In the genomic region with DNA sequence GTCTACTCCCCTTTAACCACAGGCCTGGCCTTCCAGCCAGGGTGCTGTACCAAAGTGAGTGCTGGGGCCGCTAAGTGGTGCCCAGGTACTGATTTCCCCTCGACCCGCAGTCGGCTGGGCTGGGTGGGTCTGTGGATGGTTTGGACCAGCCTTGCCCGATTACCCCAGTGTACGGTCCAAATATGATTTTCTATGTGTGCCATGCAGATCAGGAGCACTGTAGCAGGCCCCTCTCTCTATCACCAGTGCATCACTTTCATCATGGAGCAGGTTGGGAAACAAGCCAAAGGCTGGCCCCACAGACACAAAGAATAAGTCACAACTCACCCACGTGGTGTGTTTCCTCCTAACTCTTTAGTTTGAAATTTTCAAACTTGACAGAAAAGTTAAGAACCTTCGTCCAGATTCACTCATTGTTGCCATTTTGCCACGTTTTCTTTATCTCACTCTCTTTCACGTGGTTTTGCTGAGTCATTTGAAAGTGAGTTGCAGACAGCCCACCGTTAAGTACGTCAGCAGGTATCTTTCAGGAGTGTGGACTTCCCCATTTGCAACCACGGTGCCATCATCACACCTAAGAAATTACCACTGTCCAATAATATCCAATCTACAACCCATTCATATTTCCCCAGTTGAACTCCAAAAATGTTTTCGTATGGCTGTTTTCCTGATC, we compare ENCODE assay signal across 3 cellular contexts.
A peak's percentile ranks its signal among the peaks of the same experiment; 100 is the strongest.
TF ChIP-seq lines count a peak whose summit lies in the region.

No MANE protein-coding gene starts in this region.

TF ChIP-seq in SK-N-SH, 30 proteins besides CTCF, POLR2A, EP300 and RAD21 (continued from another document):
- TF ChIP-seq RXRA (IDR thresholded peaks at IDR 0.05; ENCODE audit: borderline replicate concordance, low read depth) (no peak), FOXJ3 (CRISPR knock-in tag; IDR thresholded peaks at IDR 0.05) (no peak), TAF1 (IDR thresholded peaks at IDR 0.05; ENCODE audit: borderline replicate concordance, low read depth, low read length) (no peak), RCOR1 (IDR thresholded peaks at IDR 0.05; ENCODE audit: low read length) (no peak), TEAD4 (IDR thresholded peaks at IDR 0.05; ENCODE audit: borderline replicate concordance, insufficient read depth) (no peak), YY1 (IDR thresholded peaks at IDR 0.05; ENCODE audit: low read depth) (no peak), NFIC (IDR thresholded peaks at IDR 0.05; ENCODE audit: borderline replicate concordance) (no peak), GABPA (IDR thresholded peaks at IDR 0.05; ENCODE audit: low read depth) (no peak)
- TF ChIP-seq, protein P1, sequence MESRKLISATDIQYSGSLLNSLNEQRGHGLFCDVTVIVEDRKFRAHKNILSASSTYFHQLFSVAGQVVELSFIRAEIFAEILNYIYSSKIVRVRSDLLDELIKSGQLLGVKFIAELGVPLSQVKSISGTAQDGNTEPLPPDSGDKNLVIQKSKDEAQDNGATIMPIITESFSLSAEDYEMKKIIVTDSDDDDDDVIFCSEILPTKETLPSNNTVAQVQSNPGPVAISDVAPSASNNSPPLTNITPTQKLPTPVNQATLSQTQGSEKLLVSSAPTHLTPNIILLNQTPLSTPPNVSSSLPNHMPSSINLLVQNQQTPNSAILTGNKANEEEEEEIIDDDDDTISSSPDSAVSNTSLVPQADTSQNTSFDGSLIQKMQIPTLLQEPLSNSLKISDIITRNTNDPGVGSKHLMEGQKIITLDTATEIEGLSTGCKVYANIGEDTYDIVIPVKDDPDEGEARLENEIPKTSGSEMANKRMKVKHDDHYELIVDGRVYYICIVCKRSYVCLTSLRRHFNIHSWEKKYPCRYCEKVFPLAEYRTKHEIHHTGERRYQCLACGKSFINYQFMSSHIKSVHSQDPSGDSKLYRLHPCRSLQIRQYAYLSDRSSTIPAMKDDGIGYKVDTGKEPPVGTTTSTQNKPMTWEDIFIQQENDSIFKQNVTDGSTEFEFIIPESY (IDR thresholded peaks at IDR 0.05; ENCODE audit: borderline replicate concordance, low read depth): no peak
TF ChIP-seq in SK-N-SH: peak in this region for 0.

TF ChIP-seq in SK-N-SH treated with all-trans-retinoic acid at 6 μM for 48 hours, 23 proteins besides CTCF, POLR2A, EP300 and RAD21 (continued from another document):
- TF ChIP-seq ZNF565 (CRISPR knock-in tag; conservative IDR thresholded peaks at IDR 0.05; ENCODE audit: low read depth): no peak
- TF ChIP-seq ARNTL (CRISPR knock-in tag; IDR thresholded peaks at IDR 0.05; ENCODE audit: borderline replicate concordance, low read depth): no peak
- no peak for TF ChIP-seq OSR1 (CRISPR knock-in tag; IDR thresholded peaks at IDR 0.05)
- TF ChIP-seq TOX (CRISPR knock-in tag; IDR thresholded peaks at IDR 0.05; ENCODE audit: borderline replicate concordance): no peak
- TF ChIP-seq, protein P2, sequence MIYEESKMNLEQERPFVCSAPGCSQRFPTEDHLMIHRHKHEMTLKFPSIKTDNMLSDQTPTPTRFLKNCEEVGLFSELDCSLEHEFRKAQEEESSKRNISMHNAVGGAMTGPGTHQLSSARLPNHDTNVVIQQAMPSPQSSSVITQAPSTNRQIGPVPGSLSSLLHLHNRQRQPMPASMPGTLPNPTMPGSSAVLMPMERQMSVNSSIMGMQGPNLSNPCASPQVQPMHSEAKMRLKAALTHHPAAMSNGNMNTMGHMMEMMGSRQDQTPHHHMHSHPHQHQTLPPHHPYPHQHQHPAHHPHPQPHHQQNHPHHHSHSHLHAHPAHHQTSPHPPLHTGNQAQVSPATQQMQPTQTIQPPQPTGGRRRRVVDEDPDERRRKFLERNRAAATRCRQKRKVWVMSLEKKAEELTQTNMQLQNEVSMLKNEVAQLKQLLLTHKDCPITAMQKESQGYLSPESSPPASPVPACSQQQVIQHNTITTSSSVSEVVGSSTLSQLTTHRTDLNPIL (CRISPR knock-in tag; IDR thresholded peaks at IDR 0.05; ENCODE audit: low read depth): no peak
- TF ChIP-seq, protein P3, sequence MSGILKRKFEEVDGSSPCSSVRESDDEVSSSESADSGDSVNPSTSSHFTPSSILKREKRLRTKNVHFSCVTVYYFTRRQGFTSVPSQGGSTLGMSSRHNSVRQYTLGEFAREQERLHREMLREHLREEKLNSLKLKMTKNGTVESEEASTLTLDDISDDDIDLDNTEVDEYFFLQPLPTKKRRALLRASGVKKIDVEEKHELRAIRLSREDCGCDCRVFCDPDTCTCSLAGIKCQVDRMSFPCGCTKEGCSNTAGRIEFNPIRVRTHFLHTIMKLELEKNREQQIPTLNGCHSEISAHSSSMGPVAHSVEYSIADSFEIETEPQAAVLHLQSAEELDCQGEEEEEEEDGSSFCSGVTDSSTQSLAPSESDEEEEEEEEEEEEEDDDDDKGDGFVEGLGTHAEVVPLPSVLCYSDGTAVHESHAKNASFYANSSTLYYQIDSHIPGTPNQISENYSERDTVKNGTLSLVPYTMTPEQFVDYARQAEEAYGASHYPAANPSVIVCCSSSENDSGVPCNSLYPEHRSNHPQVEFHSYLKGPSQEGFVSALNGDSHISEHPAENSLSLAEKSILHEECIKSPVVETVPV (CRISPR knock-in tag; IDR thresholded peaks at IDR 0.05): no peak
- TF ChIP-seq BACH2 (CRISPR knock-in tag; IDR thresholded peaks at IDR 0.05; ENCODE audit: borderline replicate concordance): no peak
- TF ChIP-seq ZNF8 (CRISPR knock-in tag; IDR thresholded peaks at IDR 0.05): no peak
- TF ChIP-seq CSDC2 (CRISPR knock-in tag; IDR thresholded peaks at IDR 0.05): no peak
- no peak for TF ChIP-seq ZNF70 (CRISPR knock-in tag; IDR thresholded peaks at IDR 0.05)

TF ChIP-seq in HepG2, 621 proteins besides CTCF, POLR2A, EP300 and RAD21 (continued from another document):
- TF ChIP-seq LCORL (IDR thresholded peaks at IDR 0.05) (no peak), LCORL (CRISPR knock-in tag; IDR thresholded peaks at IDR 0.05) (0 out of 2 replicates have a peak, but pooled peaks have one; percentile 7), MAFG (CRISPR knock-in tag; IDR thresholded peaks at IDR 0.05) (0 out of 2 replicates have a peak, but pooled peaks have one; percentile 24), CREB1 (IDR thresholded peaks at IDR 0.05) (peak; percentile 72), CREB1 (CRISPR knock-in tag; IDR thresholded peaks at IDR 0.05) (no peak; the same call in 1 of the 2 replicates), ATF7 (IDR thresholded peaks at IDR 0.05) (peak; percentile 39; the same call in 1 of the 2 replicates), ATF7 (CRISPR knock-in tag; IDR thresholded peaks at IDR 0.05) (no peak), ZNF619 (CRISPR knock-in tag; IDR thresholded peaks at IDR 0.05) (no peak), NFE2L2 (IDR thresholded peaks at IDR 0.05; ENCODE audit: low read length) (peak; percentile 97), PHF8 (CRISPR knock-in tag; IDR thresholded peaks at IDR 0.05) (no peak), NFE2 (CRISPR knock-in tag; IDR thresholded peaks at IDR 0.05) (peak; percentile 72; the same call in 1 of the 2 replicates), KDM3A (CRISPR knock-in tag; IDR thresholded peaks at IDR 0.05; ENCODE audit: low read depth) (no peak), ZSCAN25 (CRISPR knock-in tag; IDR thresholded peaks at IDR 0.05) (no peak), GABPB1 (CRISPR knock-in tag; IDR thresholded peaks at IDR 0.05) (no peak), MAFF (IDR thresholded peaks at IDR 0.05; ENCODE audit: low read depth, low read length) (peak; percentile 92), MAFK (conservative IDR thresholded peaks at IDR 0.05 in 1 of 2, IDR thresholded peaks at IDR 0.05 in 1 of 2; ENCODE audit: low read length in 2 of 2) (peak; percentile 96 to 97), FOXM1 (CRISPR knock-in tag; IDR thresholded peaks at IDR 0.05) (no peak), CCDC6 (CRISPR knock-in tag; IDR thresholded peaks at IDR 0.05) (0 out of 2 replicates have a peak, but pooled peaks have one; percentile 9), HMG20A (CRISPR knock-in tag; IDR thresholded peaks at IDR 0.05; ENCODE audit: borderline replicate concordance) (no peak)
- TF ChIP-seq, protein P4, sequence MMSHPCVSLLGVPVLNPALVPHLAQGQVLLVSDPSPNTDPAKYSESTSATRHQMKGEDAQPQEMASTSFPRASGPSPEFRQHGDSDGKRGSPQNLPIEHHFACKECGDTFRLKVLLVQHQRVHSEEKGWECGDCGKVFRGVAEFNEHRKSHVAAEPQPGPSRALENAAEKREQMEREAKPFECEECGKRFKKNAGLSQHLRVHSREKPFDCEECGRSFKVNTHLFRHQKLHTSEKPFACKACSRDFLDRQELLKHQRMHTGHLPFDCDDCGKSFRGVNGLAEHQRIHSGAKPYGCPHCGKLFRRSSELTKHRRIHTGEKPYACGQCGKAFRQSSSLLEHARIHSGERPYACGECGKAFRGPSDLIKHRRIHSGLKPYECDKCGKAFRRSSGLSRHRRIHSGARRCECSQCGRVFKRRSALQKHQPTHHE (CRISPR knock-in tag; IDR thresholded peaks at IDR 0.05; ENCODE audit: borderline replicate concordance): peak; percentile 47; the same call in 1 of the 2 replicates
- TF ChIP-seq, protein P5, sequence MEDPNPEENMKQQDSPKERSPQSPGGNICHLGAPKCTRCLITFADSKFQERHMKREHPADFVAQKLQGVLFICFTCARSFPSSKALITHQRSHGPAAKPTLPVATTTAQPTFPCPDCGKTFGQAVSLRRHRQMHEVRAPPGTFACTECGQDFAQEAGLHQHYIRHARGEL (CRISPR knock-in tag; IDR thresholded peaks at IDR 0.05): no peak
- TF ChIP-seq, protein P6, sequence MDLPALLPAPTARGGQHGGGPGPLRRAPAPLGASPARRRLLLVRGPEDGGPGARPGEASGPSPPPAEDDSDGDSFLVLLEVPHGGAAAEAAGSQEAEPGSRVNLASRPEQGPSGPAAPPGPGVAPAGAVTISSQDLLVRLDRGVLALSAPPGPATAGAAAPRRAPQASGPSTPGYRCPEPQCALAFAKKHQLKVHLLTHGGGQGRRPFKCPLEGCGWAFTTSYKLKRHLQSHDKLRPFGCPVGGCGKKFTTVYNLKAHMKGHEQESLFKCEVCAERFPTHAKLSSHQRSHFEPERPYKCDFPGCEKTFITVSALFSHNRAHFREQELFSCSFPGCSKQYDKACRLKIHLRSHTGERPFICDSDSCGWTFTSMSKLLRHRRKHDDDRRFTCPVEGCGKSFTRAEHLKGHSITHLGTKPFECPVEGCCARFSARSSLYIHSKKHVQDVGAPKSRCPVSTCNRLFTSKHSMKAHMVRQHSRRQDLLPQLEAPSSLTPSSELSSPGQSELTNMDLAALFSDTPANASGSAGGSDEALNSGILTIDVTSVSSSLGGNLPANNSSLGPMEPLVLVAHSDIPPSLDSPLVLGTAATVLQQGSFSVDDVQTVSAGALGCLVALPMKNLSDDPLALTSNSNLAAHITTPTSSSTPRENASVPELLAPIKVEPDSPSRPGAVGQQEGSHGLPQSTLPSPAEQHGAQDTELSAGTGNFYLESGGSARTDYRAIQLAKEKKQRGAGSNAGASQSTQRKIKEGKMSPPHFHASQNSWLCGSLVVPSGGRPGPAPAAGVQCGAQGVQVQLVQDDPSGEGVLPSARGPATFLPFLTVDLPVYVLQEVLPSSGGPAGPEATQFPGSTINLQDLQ (CRISPR knock-in tag; IDR thresholded peaks at IDR 0.05): peak; percentile 44; the same call in 1 of the 2 replicates
- TF ChIP-seq, protein P7, sequence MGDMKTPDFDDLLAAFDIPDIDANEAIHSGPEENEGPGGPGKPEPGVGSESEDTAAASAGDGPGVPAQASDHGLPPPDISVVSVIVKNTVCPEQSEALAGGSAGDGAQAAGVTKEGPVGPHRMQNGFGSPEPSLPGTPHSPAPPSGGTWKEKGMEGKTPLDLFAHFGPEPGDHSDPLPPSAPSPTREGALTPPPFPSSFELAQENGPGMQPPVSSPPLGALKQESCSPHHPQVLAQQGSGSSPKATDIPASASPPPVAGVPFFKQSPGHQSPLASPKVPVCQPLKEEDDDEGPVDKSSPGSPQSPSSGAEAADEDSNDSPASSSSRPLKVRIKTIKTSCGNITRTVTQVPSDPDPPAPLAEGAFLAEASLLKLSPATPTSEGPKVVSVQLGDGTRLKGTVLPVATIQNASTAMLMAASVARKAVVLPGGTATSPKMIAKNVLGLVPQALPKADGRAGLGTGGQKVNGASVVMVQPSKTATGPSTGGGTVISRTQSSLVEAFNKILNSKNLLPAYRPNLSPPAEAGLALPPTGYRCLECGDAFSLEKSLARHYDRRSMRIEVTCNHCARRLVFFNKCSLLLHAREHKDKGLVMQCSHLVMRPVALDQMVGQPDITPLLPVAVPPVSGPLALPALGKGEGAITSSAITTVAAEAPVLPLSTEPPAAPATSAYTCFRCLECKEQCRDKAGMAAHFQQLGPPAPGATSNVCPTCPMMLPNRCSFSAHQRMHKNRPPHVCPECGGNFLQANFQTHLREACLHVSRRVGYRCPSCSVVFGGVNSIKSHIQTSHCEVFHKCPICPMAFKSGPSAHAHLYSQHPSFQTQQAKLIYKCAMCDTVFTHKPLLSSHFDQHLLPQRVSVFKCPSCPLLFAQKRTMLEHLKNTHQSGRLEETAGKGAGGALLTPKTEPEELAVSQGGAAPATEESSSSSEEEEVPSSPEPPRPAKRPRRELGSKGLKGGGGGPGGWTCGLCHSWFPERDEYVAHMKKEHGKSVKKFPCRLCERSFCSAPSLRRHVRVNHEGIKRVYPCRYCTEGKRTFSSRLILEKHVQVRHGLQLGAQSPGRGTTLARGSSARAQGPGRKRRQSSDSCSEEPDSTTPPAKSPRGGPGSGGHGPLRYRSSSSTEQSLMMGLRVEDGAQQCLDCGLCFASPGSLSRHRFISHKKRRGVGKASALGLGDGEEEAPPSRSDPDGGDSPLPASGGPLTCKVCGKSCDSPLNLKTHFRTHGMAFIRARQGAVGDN (CRISPR knock-in tag; IDR thresholded peaks at IDR 0.05): peak; percentile 40; the same call in 1 of the 2 replicates
- TF ChIP-seq, protein P8, sequence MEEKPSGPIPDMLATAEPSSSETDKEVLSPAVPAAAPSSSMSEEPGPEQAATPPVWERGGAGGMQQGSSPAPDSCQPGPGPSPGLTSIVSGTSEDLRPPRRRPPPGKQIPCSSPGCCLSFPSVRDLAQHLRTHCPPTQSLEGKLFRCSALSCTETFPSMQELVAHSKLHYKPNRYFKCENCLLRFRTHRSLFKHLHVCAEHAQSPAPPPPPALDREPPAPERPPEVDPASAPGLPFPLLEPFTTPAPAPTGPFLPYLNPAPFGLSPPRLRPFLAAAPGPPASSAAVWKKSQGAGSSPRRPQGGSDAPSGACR (CRISPR knock-in tag; IDR thresholded peaks at IDR 0.05): 0 out of 2 replicates have a peak, but pooled peaks have one; percentile 11
TF ChIP-seq in HepG2: peak in this region for 15.
